ENCODE assay signal across 18 cellular contexts in the genomic region with DNA sequence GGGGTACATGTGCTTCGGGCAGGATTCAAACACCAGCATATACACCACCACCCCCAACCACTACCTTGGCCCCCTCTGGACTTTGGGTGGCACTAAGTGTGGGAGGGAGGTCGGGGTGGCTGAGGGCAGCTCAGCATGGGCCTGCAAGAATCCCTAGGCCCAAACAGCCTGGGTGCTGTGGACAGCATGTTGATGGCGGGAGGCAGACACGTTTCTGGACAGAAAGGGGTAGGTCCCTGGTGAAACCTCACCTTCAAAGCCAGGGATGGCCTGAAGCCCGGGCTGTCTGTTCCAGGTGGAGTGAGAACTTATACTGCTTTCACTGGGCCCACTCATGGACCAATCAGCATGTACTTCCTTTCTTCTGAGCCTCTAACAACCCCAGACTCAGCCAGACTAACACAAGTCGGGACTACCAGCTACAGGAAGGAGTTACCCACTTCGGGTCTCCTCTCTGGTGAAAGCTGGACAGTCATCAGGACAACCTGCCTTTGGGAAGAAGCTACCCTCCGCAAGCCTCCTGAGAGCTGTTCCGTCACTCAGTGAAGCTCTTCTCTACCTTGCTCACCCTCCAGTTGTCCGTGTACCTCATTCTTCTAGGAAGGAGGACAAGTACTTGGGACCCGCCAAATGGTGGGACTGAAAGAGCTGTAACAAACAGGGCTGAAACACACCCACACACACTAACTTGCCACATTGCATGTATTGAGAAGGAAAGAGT.
DNase-seq lines count a peak whose midpoint lies in the region; ATAC-seq and TF ChIP-seq lines count a peak whose summit lies in the region.
"Had no signal": no experiment of that assay in that cellular context is flagged by ENCODE, and none has a peak within 500 bp of the region (broad histone marks: within the 10 kb centered on the region; RNA-seq: fewer than 3 reads in every experiment).

No MANE protein-coding gene starts in this region.

- H3K27ac Mint-ChIP-seq in activated T-cell treated with anti-CD3 and anti-CD28 coated beads, Interleukin-2, amount 50 U/mL, for 24 hours, result no peak overlapping the region
- H3K27ac Mint-ChIP-seq in nephron progenitor cell, result peak overlapping the region; percentile 54
- no peak overlapping the region for H3K27ac Mint-ChIP-seq in Caco-2 (ENCODE audit: unreplicated experiment)
- H3K27ac Mint-ChIP-seq: CD4-positive, alpha-beta T cell had no signal

- H2AFZ ChIP-seq in GM23248, result no peak overlapping the region

- in situ Hi-C loops in GM23248 (cut with MboI), result no loop called here

- H3K79me2 ChIP-seq in GM23248 (ENCODE audit: insufficient read depth), result no peaks in the 10 kb centered on the region

- H3K9me3 ChIP-seq in sigmoid colon (peaks cover 0 to 3% (median 0%) of the 10 kb centered on the region in 4 donors), Caco-2 (no peaks in the 10 kb centered on the region), GM23248 (ENCODE audit: low read depth) (no peaks in the 10 kb centered on the region)
- H3K9me3 ChIP-seq: A549 had no signal

- TF ChIP-seq CTCF in nephron progenitor cell (IDR thresholded peaks at IDR 0.05), result no peak
- no peak for TF ChIP-seq CTCF in sigmoid colon (IDR thresholded peaks at IDR 0.05)
- no peak for TF ChIP-seq CTCF in Caco-2 (IDR thresholded peaks at IDR 0.05; ENCODE audit: insufficient read depth in 1 of 2, low read depth in 1 of 2, low read length in 1 of 2, severe bottlenecking in 1 of 2, unreplicated experiment in 1 of 2)

- POLR2A ChIA-PET in Caco-2 (lab: Charles Lee), result no interaction called here

- H3K36me3 Mint-ChIP-seq in activated T-cell treated with anti-CD3 and anti-CD28 coated beads, Interleukin-2, amount 50 U/mL, for 24 hours (ENCODE audit: low read depth), result no peaks in the 10 kb centered on the region
- H3K36me3 Mint-ChIP-seq in nephron progenitor cell (ENCODE audit: low read depth) (no peaks in the 10 kb centered on the region), Caco-2 (ENCODE audit: insufficient read depth, unreplicated experiment) (no peaks in the 10 kb centered on the region)

- no TSS peak for BruUV-seq in Caco-2 (replicated peaks; lab: Mats Ljungman, UMichigan)

- 84% methylated on average over 11 of the region's 11 CpGs for WGBS in sigmoid colon, 2 donors
- 47 to 49% methylated on average over 11 of the region's 11 CpGs for WGBS in GM23248 (ENCODE audit: low coverage in 1 of 2, low lambda C conversion rate in 2 of 2, missing lambda C conversion rate in 2 of 2), 2 experiments

- H3K27me3 ChIP-seq in sigmoid colon, result no peaks in the 10 kb centered on the region
- H3K27me3 ChIP-seq in Caco-2 (replicated peaks; ENCODE audit: control insufficient read depth, insufficient read depth, low read length), result no peaks in the 10 kb centered on the region
- H3K27me3 ChIP-seq in GM23248 (replicated peaks; ENCODE audit: insufficient read depth), result 0 out of 2 replicates have a peak, but pooled peaks cover 5% of the 10 kb centered on the region

- no peak for TF ChIP-seq POLR2A in sigmoid colon (IDR thresholded peaks at IDR 0.05)

- no peaks in the 10 kb centered on the region for H3K9me3 Mint-ChIP-seq in activated T-cell treated with anti-CD3 and anti-CD28 coated beads, Interleukin-2, amount 50 U/mL, for 24 hours
- H3K9me3 Mint-ChIP-seq in nephron progenitor cell (peaks cover 20% of the 10 kb centered on the region), Caco-2 (ENCODE audit: unreplicated experiment) (peaks cover 6% of the 10 kb centered on the region)

- peak; percentile 21 for DNase-seq in activated T-cell treated with anti-CD3 and anti-CD28 coated beads, Interleukin-2, amount 50 U/mL, for 24 hours
- DNase-seq in activated T-cell treated with anti-CD3 and anti-CD28 coated beads for 4 hours (no peak), nephron progenitor cell (no peak), sigmoid colon (peak; percentile 46), Caco-2 (no peak), GM23248 (no peak), cerebellar nuclear complex (lab: John Stamatoyannopoulos, UW) (no peak)
- DNase-seq: AML-193; CD4-positive, alpha-beta T cell; DMS153; DMS79; GDM1; HCEC 1CT had no signal

- H3K36me3 ChIP-seq in sigmoid colon, result no peaks in the 10 kb centered on the region
- no peaks in the 10 kb centered on the region for H3K36me3 ChIP-seq in Caco-2 (ENCODE audit: control insufficient read depth, insufficient read depth, low read length)
- H3K36me3 ChIP-seq in GM23248 (ENCODE audit: low read depth), result no peaks in the 10 kb centered on the region

- no peak overlapping the region for H3K9ac ChIP-seq in GM23248

- no peaks in the 10 kb centered on the region for H3F3A ChIP-seq in GM23248 (ENCODE audit: insufficient read depth)

- peaks cover 9% of the 10 kb centered on the region for H3K27me3 Mint-ChIP-seq in activated T-cell treated with anti-CD3 and anti-CD28 coated beads, Interleukin-2, amount 50 U/mL, for 24 hours
- H3K27me3 Mint-ChIP-seq in nephron progenitor cell (ENCODE audit: low read depth, poor library complexity), result peaks cover 16% of the 10 kb centered on the region
- no peaks in the 10 kb centered on the region for H3K27me3 Mint-ChIP-seq in Caco-2 (ENCODE audit: insufficient read depth, unreplicated experiment)
- H3K27me3 Mint-ChIP-seq: CD4-positive, alpha-beta T cell had no signal

- H3K4me3 ChIP-seq in sigmoid colon (no peak overlapping the region), Caco-2 (ENCODE audit: low read depth, low read length) (no peak overlapping the region), GM23248 (no peak overlapping the region)
- H3K4me3 ChIP-seq: A549 had no signal

- CTCF ChIA-PET in Caco-2 (lab: Charles Lee), result no interaction called here

- no peaks in the 10 kb centered on the region for H4K20me1 ChIP-seq in GM23248 (ENCODE audit: insufficient read depth)

- no peak for TF ChIP-seq EP300 in sigmoid colon (IDR thresholded peaks at IDR 0.05)

- intact Hi-C loops in sigmoid colon (cut with DNase I) (no loop called here), Caco-2 (cut with micrococcal nuclease; ENCODE audit: unreplicated experiment) (no loop called here)

- no peak overlapping the region for H3K27ac ChIP-seq in sigmoid colon
- H3K27ac ChIP-seq in GM23248, result no peak overlapping the region
- H3K27ac ChIP-seq: 22Rv1, A549, C4-2B, HL-60 had no signal

- H3K4me3 Mint-ChIP-seq in activated T-cell treated with anti-CD3 and anti-CD28 coated beads, Interleukin-2, amount 50 U/mL, for 24 hours, result no peak overlapping the region
- H3K4me3 Mint-ChIP-seq in nephron progenitor cell, result no peak overlapping the region
- H3K4me3 Mint-ChIP-seq in Caco-2 (ENCODE audit: unreplicated experiment), result no peak overlapping the region
- H3K4me3 Mint-ChIP-seq: CD4-positive, alpha-beta T cell had no signal

- no peaks in the 10 kb centered on the region for H3K9me2 ChIP-seq in GM23248 (ENCODE audit: insufficient read depth)

- peaks cover 1% of the 10 kb centered on the region for H3K4me1 Mint-ChIP-seq in activated T-cell treated with anti-CD3 and anti-CD28 coated beads, Interleukin-2, amount 50 U/mL, for 24 hours (ENCODE audit: low read depth)
- H3K4me1 Mint-ChIP-seq in nephron progenitor cell, result peaks cover 7% of the 10 kb centered on the region
- no peaks in the 10 kb centered on the region for H3K4me1 Mint-ChIP-seq in Caco-2 (ENCODE audit: low read depth, unreplicated experiment)

- ATAC-seq in HG02852 (IDR thresholded peaks at IDR 0.05; ENCODE audit: unreplicated experiment), result no peak
- ATAC-seq: A549 had no signal

- H3K4me1 ChIP-seq in sigmoid colon (no peaks in the 10 kb centered on the region), Caco-2 (no peaks in the 10 kb centered on the region), GM23248 (ENCODE audit: insufficient read depth) (no peaks in the 10 kb centered on the region)
- H3K4me1 ChIP-seq: A549 had no signal

- H3K4me2 ChIP-seq in GM23248 (ENCODE audit: unreplicated experiment), result no peak overlapping the region
- H3K4me2 ChIP-seq: A549 had no signal

Comparison
In these comparisons a context has a peak if more than half of its experiments do, and no peak if none do; other contexts are left out.
1. DNase-seq: peak in activated T-cell treated with anti-CD3 and anti-CD28 coated beads, Interleukin-2, amount 50 U/mL, for 24 hours (single experiment) and sigmoid colon (single experiment); none in activated T-cell treated with anti-CD3 and anti-CD28 coated beads for 4 hours (single experiment), nephron progenitor cell (single experiment), Caco-2 (0 of 2), GM23248 (single experiment) and cerebellar nuclear complex (0 of 2).